In the genomic region with DNA sequence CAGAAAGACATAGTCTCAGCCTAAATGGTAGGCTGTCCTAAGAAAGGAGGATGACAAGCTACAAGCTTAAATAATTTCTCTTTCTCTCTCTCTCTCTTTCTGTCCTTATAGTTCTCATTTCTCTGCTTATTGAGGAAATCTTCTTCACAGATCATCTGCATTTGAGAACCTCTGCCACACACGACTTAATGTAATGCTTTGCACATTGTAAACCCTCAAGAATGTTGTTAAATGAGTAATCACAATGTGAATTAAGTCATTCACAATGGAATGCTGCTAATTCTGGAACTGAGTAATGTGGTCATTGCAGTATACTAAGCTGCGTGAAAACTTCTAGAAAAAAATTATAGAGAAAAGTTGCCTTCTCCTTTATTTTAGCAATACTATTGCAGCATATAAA, we compare ENCODE assay signal across 17 cellular contexts.
DNase-seq lines count a peak whose midpoint lies in the region; ATAC-seq and TF ChIP-seq lines count a peak whose summit lies in the region.
"Had no signal": no experiment of that assay in that cellular context is flagged by ENCODE, and none has a peak within 500 bp of the region (broad histone marks: within the 10 kb centered on the region; RNA-seq: fewer than 3 reads in every experiment).

No MANE protein-coding gene starts in this region.

- H3K9me3 ChIP-seq in mesodermal cell (ENCODE audit: control insufficient read depth, low read length) (no peaks in the 10 kb centered on the region), BE2C (no peaks in the 10 kb centered on the region), ascending aorta (no peaks in the 10 kb centered on the region)
- H3K9me3 ChIP-seq: ovary had no signal

- H3K4me1 ChIP-seq in mesodermal cell (ENCODE audit: control insufficient read depth, insufficient read depth, low read length, poor library complexity, severe bottlenecking): no peaks in the 10 kb centered on the region
- no peaks in the 10 kb centered on the region for H3K4me1 ChIP-seq in BE2C
- H3K4me1 ChIP-seq in ascending aorta: no peaks in the 10 kb centered on the region

- TF ChIP-seq CTCF in choroid plexus epithelial cell (conservative IDR thresholded peaks at IDR 0.05; ENCODE audit: low read depth, low read length): no peak
- TF ChIP-seq CTCF in BE2C (IDR thresholded peaks at IDR 0.05; ENCODE audit: low read depth, low read length): no peak
- TF ChIP-seq CTCF in ascending aorta (IDR thresholded peaks at IDR 0.05): no peak

- no peak for ATAC-seq in HG03342 (IDR thresholded peaks at IDR 0.05; ENCODE audit: unreplicated experiment)
- ATAC-seq: HCT116 had no signal

- intact Hi-C loops in ascending aorta (cut with DNase I): no loop called here

- DNase-seq in DMS53 treated with DMSO at 0.1 percent for 48 hours (lab: John Stamatoyannopoulos, UW; ENCODE audit: unreplicated experiment): peak; percentile 11
- peak; percentile 49 for DNase-seq in NCI-H226
- peak; percentile 78 for DNase-seq in choroid plexus epithelial cell (ENCODE audit: low read depth)
- DNase-seq in BE2C: no peak
- DNase-seq in ascending aorta (ENCODE audit: low spot score in 2 of 2): no peak
- DNase-seq in iPS-NIHi11 (ENCODE audit: low spot score): no peak
- DNase-seq: activated CD4-positive, alpha-beta memory T cell treated with anti-CD3 and anti-CD28 coated beads for 36 hours; activated effector memory CD4-positive, alpha-beta T cell treated with anti-CD3 and anti-CD28 coated beads, Interleukin-2, amount 50 U/mL, for 16 hours; CD8-positive, alpha-beta memory T cell; cerebellar nuclear complex; NCI-H2107; ovary; stimulated activated naive CD4-positive, alpha-beta T cell treated with Interleukin-2 at 50 U/mL for 16 hours had no signal

- no peak overlapping the region for H3K4me3 ChIP-seq in choroid plexus epithelial cell (ENCODE audit: low read depth, low read length)
- H3K4me3 ChIP-seq in mesodermal cell (ENCODE audit: extremely low read depth, insufficient read depth, low read length, poor library complexity, severe bottlenecking): no peak overlapping the region
- H3K4me3 ChIP-seq in BE2C (ENCODE audit: low read depth, low read length): no peak overlapping the region
- no peak overlapping the region for H3K4me3 ChIP-seq in ascending aorta
- H3K4me3 ChIP-seq: lung, ovary had no signal

- peak overlapping the region; percentile 23 for H3K27ac ChIP-seq in mesodermal cell (ENCODE audit: low read depth, low read length, severe bottlenecking)
- no peak overlapping the region for H3K27ac ChIP-seq in ascending aorta
- H3K27ac ChIP-seq: ovary had no signal

- H3K27me3 ChIP-seq in BE2C (no peaks in the 10 kb centered on the region), ascending aorta (no peaks in the 10 kb centered on the region)
- H3K27me3 ChIP-seq: ovary had no signal

- H3K36me3 ChIP-seq in mesodermal cell (ENCODE audit: control insufficient read depth, insufficient read depth, low read length) (no peaks in the 10 kb centered on the region), BE2C (no peaks in the 10 kb centered on the region), ascending aorta (no peaks in the 10 kb centered on the region)
- H3K36me3 ChIP-seq: ovary had no signal

- WGBS in mesodermal cell (ENCODE audit: insufficient coverage in 2 of 2), 2 experiments: no CpG with 5 or more reads among the region's 2 CpGs

Comparison
In these comparisons a context has a peak if more than half of its experiments do, and no peak if none do; other contexts are left out.
1. DNase-seq: peak in DMS53 treated with DMSO at 0.1 percent for 48 hours (single experiment), NCI-H226 (single experiment) and choroid plexus epithelial cell (single experiment); none in BE2C (single experiment), ascending aorta (0 of 2) and iPS-NIHi11 (single experiment).